ENCODE assay signal across 12 cellular contexts in the genomic region with DNA sequence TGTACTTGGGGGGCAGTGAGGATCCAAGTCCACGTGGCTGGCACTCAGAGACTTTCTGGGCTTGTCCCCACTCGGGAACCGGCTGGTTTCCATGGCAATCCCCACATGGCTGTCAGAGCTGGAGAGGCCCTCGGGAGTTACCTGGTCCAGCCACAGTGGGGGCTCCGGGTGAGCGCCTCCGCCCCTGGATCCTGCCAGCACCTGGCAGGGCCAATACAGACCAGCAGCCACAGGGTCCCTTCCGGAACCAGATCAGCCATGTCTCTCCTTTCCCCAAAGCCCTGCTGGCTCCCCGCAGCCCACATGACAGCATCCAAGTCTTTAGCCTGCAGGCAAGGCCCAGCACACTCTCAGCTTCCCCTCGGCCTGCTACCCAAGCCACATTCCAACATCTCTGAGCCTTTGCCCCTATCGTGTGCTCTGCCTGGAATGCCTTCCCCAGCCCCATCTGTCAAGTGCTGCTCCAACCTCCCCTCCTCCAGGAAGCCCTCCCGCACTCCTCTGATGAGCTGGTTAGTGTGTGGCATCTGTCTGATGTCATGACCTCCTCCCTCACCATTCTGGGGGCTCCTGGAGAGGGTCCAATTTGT. TPM values are rescaled to one million over a fixed set of nuclear protein-coding genes. Genes with fewer than 3 reads are reported as not detected.
DNase-seq lines count a peak whose midpoint lies in the region; ATAC-seq and TF ChIP-seq lines count a peak whose summit lies in the region.
"Had no signal": no experiment of that assay in that cellular context is flagged by ENCODE, and none has a peak within 500 bp of the region (broad histone marks: within the 10 kb centered on the region; RNA-seq: fewer than 3 reads in every experiment).

No MANE protein-coding gene starts in this region.

- no peak for TF ChIP-seq CTCF in coronary artery (IDR thresholded peaks at IDR 0.05)

- H3K27ac ChIP-seq in right cardiac atrium (ENCODE audit: low read length) (peak overlapping the region; percentile 93), coronary artery (peak overlapping the region; percentile 79 to 98), mucosa of rectum (ENCODE audit: low read depth in 2 of 2, low read length in 2 of 2) (peak overlapping the region; percentile 60 to 83), urinary bladder (ENCODE audit: low read depth) (peak overlapping the region; percentile 83)
- no peak overlapping the region for H3K27ac ChIP-seq in effector memory CD4-positive, alpha-beta T cell (ENCODE audit: insufficient read depth, low read length, poor library complexity, severe bottlenecking)

- H3K4me3 ChIP-seq in right cardiac atrium (ENCODE audit: low read length), result no peak overlapping the region
- peak overlapping the region; percentile 64 for H3K4me3 ChIP-seq in coronary artery
- no peak overlapping the region for H3K4me3 ChIP-seq in mucosa of rectum (ENCODE audit: low read length in 2 of 2)
- no peak overlapping the region for H3K4me3 ChIP-seq in urinary bladder (ENCODE audit: low read depth, low read length)
- no peak overlapping the region for H3K4me3 ChIP-seq in effector memory CD4-positive, alpha-beta T cell (ENCODE audit: insufficient read depth, low read depth, low read length, poor library complexity, severe bottlenecking)

- ATAC-seq in right cardiac atrium (no peak), Right ventricle myocardium superior (ENCODE audit: poor library complexity) (no peak), GM19455 (IDR thresholded peaks at IDR 0.05; ENCODE audit: unreplicated experiment) (no peak)

- DNase-seq in right cardiac atrium (peak in 1 of 3 donors; percentile 65), Right ventricle myocardium superior (no peak), coronary artery (ENCODE audit: low spot score) (no peak)
- no peak for DNase-seq in stimulated activated CD4-positive, alpha-beta T cell treated with anti-CD3 and anti-CD28 coated beads, Interleukin-2, amount 100 ng/mL, for 24 hours
- DNase-seq in effector memory CD4-positive, alpha-beta T cell, result no peak
- DNase-seq: CD4-positive, CD25-positive, alpha-beta regulatory T cell; Karpas-422; mammary epithelial cell had no signal

- H3K4me1 ChIP-seq in right cardiac atrium (ENCODE audit: control insufficient read depth, insufficient read depth, low read length) (peaks cover 39% of the 10 kb centered on the region), mucosa of rectum (ENCODE audit: control insufficient read depth in 2 of 2, insufficient read depth in 2 of 2, low read length in 2 of 2) (peaks cover 37 to 47% of the 10 kb centered on the region in 2 donors), urinary bladder (ENCODE audit: insufficient read depth) (peaks cover 1% of the 10 kb centered on the region)
- peaks cover 17% of the 10 kb centered on the region for H3K4me1 ChIP-seq in effector memory CD4-positive, alpha-beta T cell (ENCODE audit: control insufficient read depth, insufficient read depth, low read length, poor library complexity, severe bottlenecking)

- peak overlapping the region in 1 of 2 donors; percentile 49 for H3K9ac ChIP-seq in mucosa of rectum (ENCODE audit: low read depth in 1 of 2, low read length in 2 of 2)

- H3K27me3 ChIP-seq in right cardiac atrium (ENCODE audit: control insufficient read depth, insufficient read depth) (no peaks in the 10 kb centered on the region), mucosa of rectum (ENCODE audit: control insufficient read depth in 2 of 2, insufficient read depth in 2 of 2, low read length in 2 of 2) (no peaks in the 10 kb centered on the region)
- no peaks in the 10 kb centered on the region for H3K27me3 ChIP-seq in effector memory CD4-positive, alpha-beta T cell (replicated peaks; ENCODE audit: control insufficient read depth, insufficient read depth, low read length, poor library complexity, severe bottlenecking)

- intact Hi-C loops in right cardiac atrium (cut with DNase I) (loop anchor here in 2 of 4 donors (5.0 kb wide), 2 partner anchors 36 to 41 kb away; no protein-coding TSS in a partner anchor), Right ventricle myocardium superior (cut with DNase I) (loop anchor here (5.0 kb wide), 1 partner anchor 106 kb away; no protein-coding TSS in a partner anchor)

- H3K36me3 ChIP-seq in mucosa of rectum (ENCODE audit: control insufficient read depth in 2 of 2, insufficient read depth in 2 of 2, low read length in 2 of 2) (no peaks in the 10 kb centered on the region), urinary bladder (ENCODE audit: insufficient read depth) (no peaks in the 10 kb centered on the region)
- H3K36me3 ChIP-seq in effector memory CD4-positive, alpha-beta T cell (ENCODE audit: control insufficient read depth, insufficient read depth, low read length), result no peaks in the 10 kb centered on the region

- H3K9me3 ChIP-seq in right cardiac atrium (ENCODE audit: control insufficient read depth, low read length) (no peaks in the 10 kb centered on the region), mucosa of rectum (ENCODE audit: control insufficient read depth in 2 of 2, low read length in 2 of 2) (no peaks in the 10 kb centered on the region)
- no peaks in the 10 kb centered on the region for H3K9me3 ChIP-seq in effector memory CD4-positive, alpha-beta T cell (ENCODE audit: control insufficient read depth, low read length)

- 32% methylated on average over 12 of the region's 12 CpGs for WGBS in right cardiac atrium
- 53% methylated on average over 12 of the region's 12 CpGs for WGBS in urinary bladder

RNA-seq across cellular contexts. Expression of gene PLXND1, which starts 8.6 kb away (rescaled TPM):
- total RNA-seq in right cardiac atrium (100 to 1,000 TPM in 1 of 4 donors, 10 to 100 TPM in 3; 75.4 to 102 (median 84.1) TPM), Right ventricle myocardium superior (53.1 TPM), urinary bladder (126 TPM)
- polyA plus RNA-seq in right cardiac atrium (89.4 TPM), urinary bladder (70.3 TPM)

RNA-seq across cellular contexts. Expression of gene H1-8, which starts 54.9 kb away (rescaled TPM):
- total RNA-seq in right cardiac atrium (not detected), Right ventricle myocardium superior (not detected), urinary bladder (not detected)
- polyA plus RNA-seq in right cardiac atrium (not detected), urinary bladder (not detected)
- total RNA-seq: CD4-positive, CD25-positive, alpha-beta regulatory T cell; dermis microvascular lymphatic vessel endothelial cell; mammary epithelial cell had no signal
- polyA plus RNA-seq: CD4-positive, CD25-positive, alpha-beta regulatory T cell; mammary epithelial cell had no signal
